In the genomic region with DNA sequence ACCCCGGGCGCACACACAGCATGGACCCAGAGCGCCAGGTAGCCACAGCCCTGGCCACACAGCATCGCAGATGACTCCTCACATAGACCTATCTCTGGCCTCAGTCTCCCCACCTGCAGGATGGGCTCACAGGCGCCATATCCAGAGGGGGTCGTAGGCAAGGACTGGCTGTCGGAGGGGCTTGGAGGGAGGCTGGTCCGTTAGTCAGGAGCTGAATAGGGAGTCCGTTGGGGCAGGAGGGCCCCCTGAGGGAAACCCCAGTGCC, we compare ENCODE assay signal across 7 cellular contexts. TPM values are rescaled to one million over a fixed set of nuclear protein-coding genes. Genes with fewer than 3 reads are reported as not detected.
A peak's percentile ranks its signal among the peaks of the same experiment; 100 is the strongest.
DNase-seq lines count a peak whose midpoint lies in the region; TF ChIP-seq lines count a peak whose summit lies in the region.
"Had no signal": no experiment of that assay in that cellular context is flagged by ENCODE, and none has a peak within 500 bp of the region (broad histone marks: within the 10 kb centered on the region; RNA-seq: fewer than 3 reads in every experiment).

No MANE protein-coding gene starts in this region.

- DNase-seq in A673 (ENCODE audit: low spot score) (no peak), mesenchymal stem cell (no peak), mucosa of gallbladder (ENCODE audit: low spot score) (no peak), GM03348 (ENCODE audit: low spot score) (no peak)
- DNase-seq in stimulated activated CD8-positive, alpha-beta memory T cell treated with anti-CD3 and anti-CD28 coated beads, Interleukin-4, amount 100 ng/mL, for 48 hours: no peak
- DNase-seq: CD4-positive, alpha-beta T cell had no signal

- H4K8ac ChIP-seq in mesenchymal stem cell (ENCODE audit: low read length): peak overlapping the region; percentile 74

- intact Hi-C loops in A673 (cut with micrococcal nuclease; ENCODE audit: unreplicated experiment): no loop called here

- peak overlapping the region; percentile 97 for H3K9ac ChIP-seq in mesenchymal stem cell (ENCODE audit: low read length)

- H3K27ac ChIP-seq in A673 (ENCODE audit: low read depth, low read length, poor library complexity, severe bottlenecking) (peak overlapping the region; percentile 95), adipose tissue (ENCODE audit: low read depth, low read length) (peak overlapping the region; percentile 91), mesenchymal stem cell (ENCODE audit: low read length, poor library complexity, severe bottlenecking) (peak overlapping the region; percentile 92)

- H3K4me2 ChIP-seq in mesenchymal stem cell (ENCODE audit: low read length, poor library complexity, severe bottlenecking): peak overlapping the region; percentile 40

- H3K79me1 ChIP-seq in mesenchymal stem cell (replicated peaks; ENCODE audit: low read length, poor library complexity, severe bottlenecking): no peaks in the 10 kb centered on the region

- 57 to 83% (median 69%) methylated on average over 9 of the region's 9 CpGs for whole genome bisulfite sequencing in adipose tissue, 3 donors
- 98% methylated on average over 8 of the region's 9 CpGs for WGBS in mesenchymal stem cell

- H3K23ac ChIP-seq in mesenchymal stem cell (ENCODE audit: low read length in 2 of 2): peak overlapping the region in 1 of 2 experiments; percentile 56

- H3K4ac ChIP-seq in mesenchymal stem cell (ENCODE audit: low read depth in 1 of 2, low read length in 2 of 2): peak overlapping the region; percentile 33 to 68

- no peak overlapping the region for H2AFZ ChIP-seq in mesenchymal stem cell (ENCODE audit: low read depth, low read length)

- peak overlapping the region; percentile 96 for H2AK5ac ChIP-seq in mesenchymal stem cell (ENCODE audit: low read length, severe bottlenecking)

- peak overlapping the region; percentile 97 to 98 for H2BK12ac ChIP-seq in mesenchymal stem cell (ENCODE audit: low read length in 2 of 2)

- TF ChIP-seq CTCF in A673 (conservative IDR thresholded peaks at IDR 0.05; ENCODE audit: low read depth, low read length): no peak

- POLR2A ChIA-PET in A673 (lab: Charles Lee; ENCODE audit: low non-redundant PET): no interaction called here

- H3K4me1 ChIP-seq in A673 (ENCODE audit: insufficient read depth, low read length, poor library complexity, severe bottlenecking) (peaks cover 63% of the 10 kb centered on the region), mesenchymal stem cell (ENCODE audit: control insufficient read depth, insufficient read depth, low read depth, low read length) (peaks cover 70% of the 10 kb centered on the region)

- H4K91ac ChIP-seq in mesenchymal stem cell (ENCODE audit: low read length): peak overlapping the region; percentile 98

- peak overlapping the region; percentile 83 for H2BK15ac ChIP-seq in mesenchymal stem cell (ENCODE audit: low read depth, poor library complexity, severe bottlenecking)

- H3K9me3 ChIP-seq in A673 (ENCODE audit: low read depth, low read length, poor library complexity, severe bottlenecking) (no peaks in the 10 kb centered on the region), mesenchymal stem cell (ENCODE audit: control insufficient read depth, low read length) (no peaks in the 10 kb centered on the region)

- peak overlapping the region; percentile 96 for H2BK120ac ChIP-seq in mesenchymal stem cell (ENCODE audit: low read depth, low read length)

- CTCF ChIA-PET in A673 (lab: Charles Lee): interaction anchor here (0.7 kb wide), 1 partner anchor 37 kb away, joined by 3 read pairs; no protein-coding TSS in a partner anchor

- BruUV-seq in A673 (replicated peaks; lab: Mats Ljungman, UMichigan): no TSS peak

- peak overlapping the region; percentile 65 to 98 for H3K18ac ChIP-seq in mesenchymal stem cell (ENCODE audit: low read depth in 1 of 2, low read length in 2 of 2)

- H3K27me3 ChIP-seq in A673 (replicated peaks; ENCODE audit: insufficient read depth, low read depth, low read length, poor library complexity): no peaks in the 10 kb centered on the region
- H3K27me3 ChIP-seq in mesenchymal stem cell (ENCODE audit: control insufficient read depth in 1 of 2, insufficient read depth in 1 of 2, low read length in 2 of 2): no peaks in the 10 kb centered on the region

- H3K4me3 ChIP-seq in A673 (ENCODE audit: low read depth, low read length, poor library complexity, severe bottlenecking) (peak overlapping the region; percentile 100), mesenchymal stem cell (ENCODE audit: insufficient read depth in 1 of 2, low read depth in 1 of 2, low read length in 2 of 2) (peak overlapping the region; percentile 32 to 89)

- H2BK5ac ChIP-seq in mesenchymal stem cell (ENCODE audit: low read depth, low read length, poor library complexity, severe bottlenecking): peak overlapping the region; percentile 93

- H3K36me3 ChIP-seq in A673 (ENCODE audit: insufficient read depth, low read length, poor library complexity, severe bottlenecking): peaks cover 7% of the 10 kb centered on the region
- H3K36me3 ChIP-seq in mesenchymal stem cell (ENCODE audit: control insufficient read depth in 1 of 2, insufficient read depth in 2 of 2, low read depth in 1 of 2, low read length in 2 of 2): peaks cover 8 to 48% of the 10 kb centered on the region in 2 experiments

- peak overlapping the region in 1 of 2 experiments; percentile 97 for H3K14ac ChIP-seq in mesenchymal stem cell (ENCODE audit: low read length in 2 of 2)

RNA-seq across cellular contexts. Expression of a gene that starts 2.1 kb away (rescaled TPM):
- total RNA-seq in A673 (2021): 155 and 173 TPM in 2 replicates
- polyA plus RNA-seq in adipose tissue: 10 to 100 TPM; 41.6 to 80.4 (median 67.8) TPM
- 242 TPM for polyA plus RNA-seq in mesenchymal stem cell (2013, experiment 1 of 2)
- polyA plus RNA-seq in mesenchymal stem cell (2013, experiment 2 of 2): 231 TPM
- total RNA-seq in mucosa of gallbladder: 1,246 TPM

RNA-seq across cellular contexts. Expression of a gene that starts 21.5 kb away (rescaled TPM):
- total RNA-seq in A673 (2021): 5.3 and 10.8 TPM in 2 replicates
- polyA plus RNA-seq in adipose tissue: 1 to 10 TPM; 2.0 to 4.0 (median 2.5) TPM
- 4.2 TPM for polyA plus RNA-seq in mesenchymal stem cell (2013, experiment 1 of 2)
- 3.7 TPM for polyA plus RNA-seq in mesenchymal stem cell (2013, experiment 2 of 2)
- 24.9 TPM for total RNA-seq in mucosa of gallbladder

RNA-seq across cellular contexts. Expression of a gene that starts 35.1 kb away (rescaled TPM):
- 5.4 and 10.4 TPM in 2 replicates for total RNA-seq in A673 (2021)
- polyA plus RNA-seq in adipose tissue: 10 to 100 TPM in 2 of 3 donors, 1 to 10 TPM in 1; 7.9 to 47.1 (median 46.4) TPM
- 5.5 TPM for polyA plus RNA-seq in mesenchymal stem cell (2013, experiment 1 of 2)
- polyA plus RNA-seq in mesenchymal stem cell (2013, experiment 2 of 2): 5.0 TPM
- 16.7 TPM for total RNA-seq in mucosa of gallbladder

RNA-seq across cellular contexts. Expression of a gene that starts 37.8 kb away (rescaled TPM):
- total RNA-seq in A673 (2021) (64.6 and 66.7 TPM in 2 replicates), mucosa of gallbladder (75.5 TPM)
- polyA plus RNA-seq in adipose tissue: 10 to 100 TPM; 25.1 to 41.1 (median 36.9) TPM
- polyA plus RNA-seq in mesenchymal stem cell (2013, experiment 1 of 2): 23.0 TPM
- polyA plus RNA-seq in mesenchymal stem cell (2013, experiment 2 of 2): 22.9 TPM

RNA-seq across cellular contexts. Expression of a gene that starts 43.8 kb away (rescaled TPM):
- total RNA-seq in A673 (2021) (20.8 and 27.5 TPM in 2 replicates), mucosa of gallbladder (23.2 TPM)
- polyA plus RNA-seq in adipose tissue: 10 to 100 TPM in 2 of 3 donors, 1 to 10 TPM in 1; 4.7 to 17.6 (median 15.7) TPM
- polyA plus RNA-seq in mesenchymal stem cell (2013, experiment 1 of 2): 34.8 TPM
- 35.2 TPM for polyA plus RNA-seq in mesenchymal stem cell (2013, experiment 2 of 2)
